Comparison of ENCODE assay signal across 12 cellular contexts in genomic region chr10:79181680-79182079, GRCh38.
DNase-seq lines count a peak whose midpoint lies in the region; ATAC-seq, FAIRE-seq and TF ChIP-seq lines count a peak whose summit lies in the region.
"Had no signal": no experiment of that assay in that cellular context is flagged by ENCODE, and none has a peak within 500 bp of the region (broad histone marks: within the 10 kb centered on the region; RNA-seq: fewer than 3 reads in every experiment).

No MANE protein-coding gene starts in this region.

- H2BK5ac ChIP-seq in mesenchymal stem cell (ENCODE audit: low read depth, low read length, poor library complexity, severe bottlenecking), result no peak overlapping the region

- DNase-seq in Right ventricle myocardium inferior (ENCODE audit: missing footprints), result peak; percentile 54
- DNase-seq in cardiac septum (ENCODE audit: low spot score), result no peak
- DNase-seq in K562 (ENCODE audit: extremely low read depth in 1 of 4, low spot score in 3 of 4), result peak in 2 of 4 experiments; percentile 25 to 31
- no peak for DNase-seq in mesenchymal stem cell
- DNase-seq in NCI-H1092 treated with DMSO at 0.1 percent for 48 hours (lab: John Stamatoyannopoulos, UW), result no peak
- DNase-seq in T1000 (lab: John Stamatoyannopoulos, UW), result no peak
- DNase-seq: DMS79 treated with DMSO at 0.1 percent for 48 hours; effector CD4-positive, alpha-beta T cell; NCI-H524 treated with DMSO at 0.1 percent for 48 hours; nephron progenitor cell had no signal

- H4K91ac ChIP-seq in mesenchymal stem cell (ENCODE audit: low read length), result peak overlapping the region; percentile 34

- no peak for TF ChIP-seq POLR2A in K562 (conservative IDR thresholded peaks at IDR 0.05)

- H2BK120ac ChIP-seq in mesenchymal stem cell (ENCODE audit: low read depth, low read length), result no peak overlapping the region

- H3K4me3 ChIP-seq in K562 (no peak overlapping the region), mesenchymal stem cell (ENCODE audit: insufficient read depth in 1 of 2, low read depth in 1 of 2, low read length in 2 of 2) (no peak overlapping the region), urinary bladder (ENCODE audit: low read depth, low read length) (no peak overlapping the region)

- H4K8ac ChIP-seq in mesenchymal stem cell (ENCODE audit: low read length), result peak overlapping the region; percentile 69

- no TSS peak for BruUV-seq in K562 (replicated peaks; lab: Mats Ljungman, UMichigan)

- H3K9me3 ChIP-seq in K562 (replicated peaks; ENCODE audit: control insufficient read depth, insufficient read depth, low read depth, low read length) (no peaks in the 10 kb centered on the region), mesenchymal stem cell (ENCODE audit: control insufficient read depth, low read length) (no peaks in the 10 kb centered on the region)

- peak overlapping the region; percentile 79 to 87 for H2BK12ac ChIP-seq in mesenchymal stem cell (ENCODE audit: low read length in 2 of 2)

- H3K36me3 ChIP-seq in K562 (ENCODE audit: control insufficient read depth, insufficient read depth, low read length) (peaks cover 34% of the 10 kb centered on the region), mesenchymal stem cell (ENCODE audit: control insufficient read depth in 1 of 2, insufficient read depth in 2 of 2, low read depth in 1 of 2, low read length in 2 of 2) (peaks cover 45 to 57% of the 10 kb centered on the region in 2 experiments), urinary bladder (ENCODE audit: insufficient read depth) (no peaks in the 10 kb centered on the region)

- POLR2A ChIA-PET in K562 (lab: Yijun Ruan, JAX), result interaction anchor here (1.3 to 1.8 kb wide), 3 partner anchors 8 to 13 kb away, joined by 3 to 5 read pairs (median 3); no protein-coding TSS in a partner anchor

- 65% methylated on average over 8 of the region's 8 CpGs for WGBS in K562 (ENCODE audit: insufficient coverage, low coverage, missing lambda C conversion rate)
- 71% methylated on average over 8 of the region's 8 CpGs for WGBS in mesenchymal stem cell
- WGBS in urinary bladder, result 59% methylated on average over 8 of the region's 8 CpGs

- no peak for TF ChIP-seq CTCF in K562 (IDR thresholded peaks at IDR 0.05 in 2 of 3, conservative IDR thresholded peaks at IDR 0.05 in 1 of 3; ENCODE audit: insufficient read depth in 2 of 3, low read depth in 1 of 3, low read length in 3 of 3)

- H3K4me2 ChIP-seq in K562 (ENCODE audit: insufficient read depth, low read length) (no peak overlapping the region), mesenchymal stem cell (ENCODE audit: low read length, poor library complexity, severe bottlenecking) (no peak overlapping the region)

- H4K20me1 ChIP-seq in K562 (replicated peaks; ENCODE audit: control insufficient read depth, insufficient read depth, low read length), result no peaks in the 10 kb centered on the region

- no peaks in the 10 kb centered on the region for H3K27me3 ChIP-seq in K562 (ENCODE audit: control insufficient read depth in 2 of 2, insufficient read depth in 2 of 2, low read length in 2 of 2)
- H3K27me3 ChIP-seq in mesenchymal stem cell (ENCODE audit: control insufficient read depth in 1 of 2, insufficient read depth in 1 of 2, low read length in 2 of 2), result no peaks in the 10 kb centered on the region

- no peak overlapping the region for H3K14ac ChIP-seq in mesenchymal stem cell (ENCODE audit: low read length in 2 of 2)

- CTCF ChIA-PET in K562 (lab: Yijun Ruan, JAX; ENCODE audit: low intra/inter-chr PET ratio), result no interaction called here

- no peaks in the 10 kb centered on the region for H3K9me1 ChIP-seq in K562 (ENCODE audit: control insufficient read depth, insufficient read depth, low read length)

- H3K9ac ChIP-seq in K562 (ENCODE audit: insufficient read depth in 1 of 2, low read depth in 2 of 2, low read length in 2 of 2) (peak overlapping the region in 1 of 2 experiments; percentile 87; a peak in 2 of 4 replicates), mesenchymal stem cell (ENCODE audit: low read length) (no peak overlapping the region)

- peak overlapping the region; percentile 37 for H2AK5ac ChIP-seq in mesenchymal stem cell (ENCODE audit: low read length, severe bottlenecking)

- no peak for TF ChIP-seq RAD21 in K562 (CRISPR knock-in tag; conservative IDR thresholded peaks at IDR 0.05 in 1 of 2, IDR thresholded peaks at IDR 0.05 in 1 of 2)

- H3K27ac ChIP-seq in K562 (ENCODE audit: extremely low read depth, low read depth, low read length), result 0 out of 3 replicates have a peak overlapping the region, but pooled peaks have one; percentile 94
- H3K27ac ChIP-seq in mesenchymal stem cell (ENCODE audit: low read length, poor library complexity, severe bottlenecking), result no peak overlapping the region
- peak overlapping the region; percentile 24 for H3K27ac ChIP-seq in urinary bladder (ENCODE audit: low read depth)

- peaks cover 11% of the 10 kb centered on the region for H3K79me1 ChIP-seq in mesenchymal stem cell (replicated peaks; ENCODE audit: low read length, poor library complexity, severe bottlenecking)

- H2AFZ ChIP-seq in K562 (ENCODE audit: low read depth, low read length), result no peak overlapping the region
- no peak overlapping the region for H2AFZ ChIP-seq in mesenchymal stem cell (ENCODE audit: low read depth, low read length)

- ATAC-seq in Right ventricle myocardium inferior (no peak), K562 (no peak), HG03025 (IDR thresholded peaks at IDR 0.05; ENCODE audit: low FRiP score, unreplicated experiment) (no peak)

- no peak for TF ChIP-seq EP300 in K562 (IDR thresholded peaks at IDR 0.05; ENCODE audit: low read length)

- peak overlapping the region; percentile 78 to 88 for H3K18ac ChIP-seq in mesenchymal stem cell (ENCODE audit: low read depth in 1 of 2, low read length in 2 of 2)

- no peak for FAIRE-seq in K562 (lab: Jason Lieb, UNC)

- H3K4me1 ChIP-seq in K562 (replicated peaks in 1 of 2; ENCODE audit: control insufficient read depth in 2 of 2, insufficient read depth in 2 of 2, low read length in 2 of 2), result peaks cover 94% of the 10 kb centered on the region in 2 experiments
- H3K4me1 ChIP-seq in mesenchymal stem cell (ENCODE audit: control insufficient read depth, insufficient read depth, low read depth, low read length), result peaks cover 86% of the 10 kb centered on the region
- peaks cover 2% of the 10 kb centered on the region for H3K4me1 ChIP-seq in urinary bladder (ENCODE audit: insufficient read depth)

- peak overlapping the region in 1 of 2 experiments; percentile 65 for H3K23ac ChIP-seq in mesenchymal stem cell (ENCODE audit: low read length in 2 of 2)

- H3K4ac ChIP-seq in mesenchymal stem cell (ENCODE audit: low read depth in 1 of 2, low read length in 2 of 2), result peak overlapping the region; percentile 28 to 67

- in situ Hi-C loops in K562 (cut with MboI), result loop anchor here (25.0 kb wide), 2 partner anchors 94 to 1144 kb away; partner anchors contain the start of genes POLR3A and RPS24

- peak overlapping the region; percentile 78 for H2BK15ac ChIP-seq in mesenchymal stem cell (ENCODE audit: low read depth, poor library complexity, severe bottlenecking)

- intact Hi-C loops in Right ventricle myocardium inferior (cut with DNase I), result no loop called here
- intact Hi-C loops in cardiac septum (cut with DNase I), result no loop called here
- intact Hi-C loops in K562 (cut with micrococcal nuclease), result no loop called here

- peaks cover 24% of the 10 kb centered on the region; the same call in 2 of the 3 replicates for H3K79me2 ChIP-seq in K562 (ENCODE audit: control insufficient read depth, insufficient read depth, low read length)

TF ChIP-seq in K562, 482 proteins besides CTCF, POLR2A, EP300 and RAD21 (continues in another document):
- TF ChIP-seq KDM4B (IDR thresholded peaks at IDR 0.05; ENCODE audit: borderline replicate concordance in 2 of 2, low read depth in 1 of 2) (no peak), ZNF609 (CRISPR knock-in tag; IDR thresholded peaks at IDR 0.05; ENCODE audit: borderline replicate concordance) (no peak), SAFB2 (IDR thresholded peaks at IDR 0.05; ENCODE audit: borderline replicate concordance, low read depth, low read length, severe bottlenecking) (no peak)
